13 cellular contexts compared by ENCODE assay signal in the genomic region with DNA sequence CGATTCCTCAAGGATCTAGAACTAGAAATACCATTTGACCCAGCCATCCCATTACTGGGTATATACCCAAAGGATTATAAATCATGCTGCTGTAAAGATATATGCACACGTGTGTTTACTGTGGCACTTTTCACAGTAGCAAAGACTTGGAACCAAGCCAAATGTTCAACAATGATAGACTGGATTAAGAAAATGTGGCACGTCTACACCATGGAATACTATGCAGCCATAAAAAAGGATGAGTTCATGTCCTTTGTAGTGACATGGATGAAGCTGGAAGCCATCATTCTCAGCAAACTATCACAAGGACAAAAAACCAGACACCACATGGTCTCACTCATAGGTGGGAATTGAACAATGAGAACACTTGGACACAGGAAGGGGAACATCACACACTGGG. TPM values are rescaled to one million over a fixed set of nuclear protein-coding genes. Genes with fewer than 3 reads are reported as not detected.
"Had no signal": no experiment of that assay in that cellular context is flagged by ENCODE, and none has a peak within 500 bp of the region (broad histone marks: within the 10 kb centered on the region; RNA-seq: fewer than 3 reads in every experiment).

No MANE protein-coding gene starts in this region.

RNA-seq across cellular contexts. Expression of gene CYP4A11, which starts 59.6 kb away (rescaled TPM):
- total RNA-seq: activated B cell treated with CpG ODN at 0.5 μM for 24 hours; activated CD4-positive, alpha-beta memory T cell treated with anti-CD3 and anti-CD28 coated beads for 36 hours; activated CD4-positive, alpha-beta memory T cell treated with anti-CD3 and anti-CD28 coated beads, Interleukin-2, amount 10 ng/mL, durations not matched to agents 7 days and 5 days; activated CD4-positive, alpha-beta T cell treated with anti-CD3 and anti-CD28 coated beads for 36 hours; activated CD4-positive, alpha-beta T cell treated with anti-CD3 and anti-CD28 coated beads, Interleukin-2, amount 10 ng/mL, durations not matched to agents 24 days and 14 days; activated CD4-positive, alpha-beta T cell treated with anti-CD3 and anti-CD28 coated beads, Interleukin-2, amount 10 ng/mL, durations not matched to agents 7 days and 5 days; activated CD8-positive, alpha-beta memory T cell treated with anti-CD3 and anti-CD28 coated beads for 36 hours; activated CD8-positive, alpha-beta memory T cell treated with anti-CD3 and anti-CD28 coated beads, Interleukin-2, amount 10 ng/mL, durations not matched to agents 7 days and 5 days; activated CD8-positive, alpha-beta T cell treated with anti-CD3 and anti-CD28 coated beads for 36 hours; activated CD8-positive, alpha-beta T cell treated with anti-CD3 and anti-CD28 coated beads, Interleukin-2, amount 10 ng/mL, durations not matched to agents 7 days and 5 days; T-helper 1 cell treated with Interleukin-12 subunit alpha and Interleukin-12 subunit beta and Interleukin-4 antibody, amounts not matched to agents 30 ng/mL and 1 ng/mL, for 36 hours; T-helper 17 cell; T-helper 2 cell treated with Interferon-gamma antibody and Interleukin-4, amounts not matched to agents 100 ng/mL and 5 ng/mL, for 36 hours had no signal
